Comparison of ENCODE assay signal across 23 cellular contexts in genomic region chr3:193211984-193212383, GRCh38.
"Had no signal": no experiment of that assay in that cellular context is flagged by ENCODE, and none has a peak within 500 bp of the region (broad histone marks: within the 10 kb centered on the region; RNA-seq: fewer than 3 reads in every experiment).

No MANE protein-coding gene starts in this region.

- H3K27ac ChIP-seq: colonic mucosa, coronary artery, dorsolateral prefrontal cortex, epithelial cell of prostate, esophagus muscularis mucosa, esophagus squamous epithelium, foreskin keratinocyte, gastrocnemius medialis, gastroesophageal sphincter, heart left ventricle, heart right ventricle had no signal

- H3K36me3 ChIP-seq: colonic mucosa, esophagus muscularis mucosa, esophagus squamous epithelium, gastrocnemius medialis, gastroesophageal sphincter, heart left ventricle, heart right ventricle had no signal

- H3K9me3 ChIP-seq: colonic mucosa, esophagus muscularis mucosa, esophagus squamous epithelium, gastrocnemius medialis, gastroesophageal sphincter, heart left ventricle, heart right ventricle had no signal

- DNase-seq: colonic mucosa; cortex of kidney; dermis blood vessel endothelial cell; dorsolateral prefrontal cortex; effector CD4-positive, alpha-beta T cell; effector CD8-positive, alpha-beta T cell; effector memory CD4-positive, alpha-beta T cell; effector memory CD8-positive, alpha-beta T cell; endodermal cell; erythroblast; esophagus squamous epithelium; foreskin fibroblast; foreskin keratinocyte; foreskin melanocyte; gastrocnemius medialis; glutamatergic neuron; head of caudate nucleus; heart left ventricle; heart right ventricle had no signal

- H3K4me3 ChIP-seq: colonic mucosa, coronary artery, dorsolateral prefrontal cortex, esophagus muscularis mucosa, esophagus squamous epithelium, gastrocnemius medialis, gastroesophageal sphincter, heart left ventricle, heart right ventricle had no signal

- H3K27me3 ChIP-seq: colonic mucosa, esophagus muscularis mucosa, foreskin keratinocyte, gastrocnemius medialis had no signal
